In the genomic region with DNA sequence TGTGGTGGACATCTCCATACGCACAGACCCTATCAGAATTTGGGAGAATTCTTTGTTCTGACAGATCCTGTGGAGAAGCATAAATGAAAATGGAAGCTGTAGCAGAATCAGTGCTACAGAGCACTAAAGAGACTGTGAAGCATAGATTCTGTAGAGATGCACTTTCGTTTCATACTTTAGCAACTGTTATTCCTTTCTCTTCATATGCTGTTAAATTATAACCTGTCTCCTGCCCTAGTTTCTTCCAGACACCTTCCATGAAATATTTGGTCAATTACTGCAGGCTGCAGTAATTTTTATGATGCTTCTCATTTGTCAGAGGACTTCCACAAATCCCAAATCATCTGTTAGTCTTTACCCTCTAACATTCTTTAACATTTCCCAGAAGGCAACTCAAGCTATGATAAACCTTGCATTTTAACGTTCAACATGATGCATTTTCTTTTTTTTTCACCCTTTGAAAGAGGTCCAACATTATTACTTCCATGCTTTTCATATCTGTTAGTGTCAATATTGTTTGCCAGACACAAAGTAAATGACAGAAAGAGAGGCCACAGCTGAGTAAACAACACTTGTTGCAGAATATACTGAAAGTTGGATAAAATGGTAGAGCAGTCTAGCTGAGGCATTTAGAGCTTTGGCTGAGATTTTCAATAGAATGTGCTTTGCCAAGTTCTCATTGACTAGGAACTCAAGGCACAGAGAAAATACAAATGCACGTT, we compare ENCODE assay signal across 21 cellular contexts.
DNase-seq lines count a peak whose midpoint lies in the region; ATAC-seq and TF ChIP-seq lines count a peak whose summit lies in the region.
"Had no signal": no experiment of that assay in that cellular context is flagged by ENCODE, and none has a peak within 500 bp of the region (broad histone marks: within the 10 kb centered on the region; RNA-seq: fewer than 3 reads in every experiment).

No MANE protein-coding gene starts in this region.

- H3K36me3 ChIP-seq in hepatocyte (replicated peaks; ENCODE audit: insufficient read depth, low read depth), result no peaks in the 10 kb centered on the region
- H3K36me3 ChIP-seq: HAP-1, heart left ventricle had no signal

- no peak overlapping the region for H3K4me3 ChIP-seq in hepatocyte
- H3K4me3 ChIP-seq: A549, HAP-1, heart left ventricle had no signal

- no peaks in the 10 kb centered on the region for H4K20me1 ChIP-seq in hepatocyte (ENCODE audit: insufficient read depth, poor library complexity, severe bottlenecking)

- ATAC-seq in GM21723 (IDR thresholded peaks at IDR 0.05; ENCODE audit: unreplicated experiment), result no peak
- ATAC-seq: A549; stimulated activated effector memory CD8-positive, alpha-beta T cell treated with anti-CD3 and anti-CD28 coated beads, Interleukin-12 subunit alpha, Interleukin-12 subunit beta, amount 100 ng/mL, for 72 hours had no signal

- peak overlapping the region; percentile 59 for H3K4me2 ChIP-seq in hepatocyte
- H3K4me2 ChIP-seq: A549 had no signal

- H3K9me3 ChIP-seq in hepatocyte (ENCODE audit: low read depth), result no peaks in the 10 kb centered on the region
- H3K9me3 ChIP-seq: A549, HAP-1, heart left ventricle had no signal

- 55% methylated on average over 4 of the region's 4 CpGs for WGBS in hepatocyte (ENCODE audit: low lambda C conversion rate, missing lambda C conversion rate)

- no peak overlapping the region for H2AFZ ChIP-seq in hepatocyte

- no peak overlapping the region for H3K27ac ChIP-seq in hepatocyte
- H3K27ac ChIP-seq: A549, heart left ventricle had no signal

- DNase-seq in NCI-H345 (lab: John Stamatoyannopoulos, UW) (peak; percentile 31), NCI-H345 treated with DMSO at 0.1 percent for 48 hours (lab: John Stamatoyannopoulos, UW; ENCODE audit: unreplicated experiment) (no peak), NCI-H748 (lab: John Stamatoyannopoulos, UW; ENCODE audit: unreplicated experiment) (peak; percentile 67), hepatocyte (ENCODE audit: low spot score) (peak; percentile 7), dermis blood vessel endothelial cell (no peak), HuH-7 (ENCODE audit: low spot score) (no peak)
- no peak for DNase-seq in activated effector memory CD4-positive, alpha-beta T cell treated with anti-CD3 and anti-CD28 coated beads, Interleukin-2, amount 50 U/mL, for 16 hours
- DNase-seq: activated CD4-positive, alpha-beta memory T cell treated with anti-CD3 and anti-CD28 coated beads for 36 hours; activated effector memory CD4-positive, alpha-beta T cell treated with Interleukin-2 at 50 U/mL for 16 hours; cerebellar nuclear complex; EL; heart left ventricle; NCI-H1048; NCI-H226; SIG-M5; small intestine; substantia nigra had no signal

- no peaks in the 10 kb centered on the region for H3K79me2 ChIP-seq in hepatocyte

- peaks cover 7% of the 10 kb centered on the region for H3K4me1 ChIP-seq in hepatocyte (ENCODE audit: insufficient read depth)
- H3K4me1 ChIP-seq: A549, HAP-1, heart left ventricle had no signal

- no peaks in the 10 kb centered on the region for H3K27me3 ChIP-seq in hepatocyte
- H3K27me3 ChIP-seq: heart left ventricle had no signal

- no peak for TF ChIP-seq CTCF in hepatocyte (IDR thresholded peaks at IDR 0.05; ENCODE audit: poor library complexity)

- H3K9me2 ChIP-seq in hepatocyte (replicated peaks; ENCODE audit: insufficient read depth), result no peaks in the 10 kb centered on the region

Comparison
In these comparisons a context has a peak if more than half of its experiments do, and no peak if none do; other contexts are left out.
1. DNase-seq: peak in NCI-H345 (single experiment), NCI-H748 (single experiment) and hepatocyte (single experiment); none in NCI-H345 treated with DMSO at 0.1 percent for 48 hours (single experiment), dermis blood vessel endothelial cell (single experiment), activated effector memory CD4-positive, alpha-beta T cell treated with anti-CD3 and anti-CD28 coated beads, Interleukin-2, amount 50 U/mL, for 16 hours (single experiment) and HuH-7 (single experiment).